Comparison of ENCODE assay signal across 1 cellular context in genomic region chr10:104548090-104548489, GRCh38.
TF ChIP-seq lines count a peak whose summit lies in the region.

No MANE protein-coding gene starts in this region.

TF ChIP-seq in liver, 16 proteins besides CTCF, POLR2A, EP300 and RAD21:
- peak; percentile 70 for TF ChIP-seq REST (IDR thresholded peaks at IDR 0.05)
- no peak for TF ChIP-seq HNF4A (conservative IDR thresholded peaks at IDR 0.05)
TF ChIP-seq in liver: peak in this region for 1.
